Comparison of ENCODE assay signal across 8 cellular contexts in the genomic region with DNA sequence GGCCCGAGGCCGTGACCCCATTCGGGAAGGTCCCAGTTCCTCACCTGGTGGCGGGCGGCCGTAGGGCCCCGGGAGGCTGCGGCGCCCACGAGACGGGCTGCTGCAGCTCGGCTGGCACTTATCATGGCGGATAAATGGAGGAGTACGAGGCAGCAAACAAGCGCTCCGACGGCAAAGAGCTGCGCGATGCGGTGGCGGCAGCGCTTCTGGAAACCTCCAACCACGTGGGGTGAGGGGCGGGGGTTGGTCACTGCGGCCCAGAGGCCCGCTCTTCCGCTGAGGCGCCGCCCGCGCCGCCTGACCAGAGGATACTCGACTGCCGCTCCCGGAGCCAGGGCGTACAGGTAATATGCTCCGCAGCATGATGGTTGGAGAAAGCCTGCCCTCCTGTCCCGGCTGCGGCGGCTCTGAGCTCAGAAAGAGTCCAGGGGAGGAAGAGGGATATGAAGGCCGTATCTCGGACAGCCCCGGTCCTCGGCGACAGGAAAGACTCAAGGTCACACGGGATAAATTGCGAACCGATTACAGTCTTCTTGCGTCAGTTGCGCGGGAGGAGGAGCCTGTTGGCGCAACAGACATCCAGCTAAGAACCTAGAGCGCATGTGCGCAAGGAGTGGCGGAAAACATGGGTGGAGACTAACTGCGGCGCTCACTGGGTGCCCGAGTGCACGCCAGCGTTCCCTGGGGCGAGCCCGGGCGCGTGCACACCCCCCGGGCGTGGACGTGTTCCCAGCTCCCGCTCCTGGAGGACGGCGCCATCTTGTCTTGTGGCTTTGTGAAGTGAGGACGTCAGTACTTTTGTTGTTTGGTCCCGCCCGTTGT. TPM values are rescaled to one million over a fixed set of nuclear protein-coding genes. Genes with fewer than 3 reads are reported as not detected.
DNase-seq lines count a peak whose midpoint lies in the region; ATAC-seq and TF ChIP-seq lines count a peak whose summit lies in the region.

A gene (minus strand): TSS at position 208 of the 822 bp plus-strand sequence. CDS start 83 bp downstream, at position 125.

- H3K4me3 ChIP-seq in BJ (ENCODE audit: low read depth, low read length) (peak within 1 kb of the TSS; percentile 99), colonic mucosa (peak within 1 kb of the TSS; percentile 87)

- peak within 1 kb of the TSS; percentile 98 for H3K4me3 Mint-ChIP-seq in activated CD4-positive, alpha-beta T cell treated with anti-CD3 and anti-CD28 coated beads, Interleukin-2, amount 10 ng/mL, durations not matched to agents 24 days and 14 days

- peak within 1 kb of the TSS; percentile 100 for H3K27ac Mint-ChIP-seq in activated CD4-positive, alpha-beta T cell treated with anti-CD3 and anti-CD28 coated beads, Interleukin-2, amount 10 ng/mL, durations not matched to agents 24 days and 14 days

- H3K27ac ChIP-seq in colonic mucosa: peak within 1 kb of the TSS; percentile 96

- H3K27me3 ChIP-seq in BJ (ENCODE audit: control insufficient read depth, insufficient read depth, low read length) (no peaks in the 10 kb centered on the region), colonic mucosa (no peaks in the 10 kb centered on the region)

- H3K36me3 Mint-ChIP-seq in activated CD4-positive, alpha-beta T cell treated with anti-CD3 and anti-CD28 coated beads, Interleukin-2, amount 10 ng/mL, durations not matched to agents 24 days and 14 days (ENCODE audit: low read depth): peaks cover 47% of the 10 kb centered on the region

- POLR2A ChIA-PET in BJ (lab: Charles Lee): interaction anchor here (0.6 to 1.0 kb wide), 4 partner anchors 32 to 718 kb away, joined by 3 to 4 read pairs (median 3); a partner anchor contains a TSS

- intact Hi-C loops in activated CD4-positive, alpha-beta T cell treated with anti-CD3 and anti-CD28 coated beads, Interleukin-2, amount 10 ng/mL, durations not matched to agents 24 days and 14 days (cut with micrococcal nuclease): loop anchor here (1.0 to 5.0 kb wide), 10 partner anchors 32 to 827 kb away; a partner anchor contains a TSS
- intact Hi-C loops in colonic mucosa (cut with DNase I): no loop called here

- ATAC-seq in GM19324 (IDR thresholded peaks at IDR 0.05; ENCODE audit: low FRiP score, unreplicated experiment): peak; percentile 90
- ATAC-seq in HG03469 (IDR thresholded peaks at IDR 0.05; ENCODE audit: unreplicated experiment): peak; percentile 63

- peaks cover 5% of the 10 kb centered on the region for H3K9me3 Mint-ChIP-seq in activated CD4-positive, alpha-beta T cell treated with anti-CD3 and anti-CD28 coated beads, Interleukin-2, amount 10 ng/mL, durations not matched to agents 24 days and 14 days

- TF ChIP-seq CTCF in BJ (IDR thresholded peaks at IDR 0.05; ENCODE audit: insufficient read depth, low read depth, low read length): no peak
- no peak for TF ChIP-seq CTCF in colonic mucosa (IDR thresholded peaks at IDR 0.05)

- DNase-seq in BJ (ENCODE audit: low read depth) (peak; percentile 99), NCI-H526 treated with DMSO at 0.1 percent for 48 hours (lab: John Stamatoyannopoulos, UW) (peak; percentile 98), colonic mucosa (peak; percentile 98), kidney tubule cell (ENCODE audit: low spot score) (peak; percentile 100)
- DNase-seq in activated CD4-positive, alpha-beta T cell treated with anti-CD3 and anti-CD28 coated beads, Interleukin-2, amount 10 ng/mL, durations not matched to agents 24 days and 14 days: peak; percentile 99
- peak; percentile 86 to 93 (median 92) for DNase-seq in stimulated activated CD4-positive, alpha-beta T cell treated with anti-CD3 and anti-CD28 coated beads, Interleukin-1b, Interleukin-23, amount 100 ng/mL, for 24 hours (ENCODE audit: low read depth in 4 of 4, low spot score in 1 of 4)

- H3K9ac ChIP-seq in colonic mucosa (ENCODE audit: low read depth in 2 of 2, low read length in 2 of 2): peak within 1 kb of the TSS; percentile 94 to 97

- H3K4me1 ChIP-seq in colonic mucosa: no peaks in the 10 kb centered on the region

- no peaks in the 10 kb centered on the region for H3K9me3 ChIP-seq in colonic mucosa

- H3K36me3 ChIP-seq in BJ (ENCODE audit: control insufficient read depth, insufficient read depth, low read length): peaks cover 16% of the 10 kb centered on the region
- peaks cover 17% of the 10 kb centered on the region for H3K36me3 ChIP-seq in colonic mucosa

- no peaks in the 10 kb centered on the region for H3K27me3 Mint-ChIP-seq in activated CD4-positive, alpha-beta T cell treated with anti-CD3 and anti-CD28 coated beads, Interleukin-2, amount 10 ng/mL, durations not matched to agents 24 days and 14 days

- H3K4me1 Mint-ChIP-seq in activated CD4-positive, alpha-beta T cell treated with anti-CD3 and anti-CD28 coated beads, Interleukin-2, amount 10 ng/mL, durations not matched to agents 24 days and 14 days: peaks cover 30% of the 10 kb centered on the region

- CTCF ChIA-PET in BJ (lab: Yijun Ruan, JAX): interaction anchor here (1.1 to 1.5 kb wide), 5 partner anchors 10 to 687 kb away, joined by 3 to 6 read pairs (median 4); no protein-coding TSS in a partner anchor

RNA-seq across cellular contexts. Expression of the gene that starts here (rescaled TPM):
- 216 and 245 TPM in 2 replicates for polyA plus RNA-seq in BJ (2011; rRNA removed)
- 166 and 265 TPM in 2 replicates for polyA minus RNA-seq in BJ (2011; rRNA and poly(A)+ RNA removed)
- 415 and 430 TPM in 2 replicates for total RNA-seq in activated CD4-positive, alpha-beta T cell treated with anti-CD3 and anti-CD28 coated beads, Interleukin-2, amount 10 ng/mL, durations not matched to agents 24 days and 14 days
- total RNA-seq in colonic mucosa: 100 to 1,000 TPM; 196 to 289 TPM

Comparison
In these comparisons a context has a peak if more than half of its experiments do, and no peak if none do; other contexts are left out.
1. Peak in every context shown above with its lines: DNase-seq, ATAC-seq, H3K4me3 ChIP-seq and H3K27ac ChIP-seq.